Comparison of ENCODE assay signal across 8 cellular contexts in genomic region chr17:50129946-50130777, GRCh38. TPM values are rescaled to one million over a fixed set of nuclear protein-coding genes. Genes with fewer than 3 reads are reported as not detected.
DNase-seq lines count a peak whose midpoint lies in the region; ATAC-seq, FAIRE-seq and TF ChIP-seq lines count a peak whose summit lies in the region.

TSS of gene SAMD14 (minus strand) at chr17:50130160. CDS start at chr17:50124959, 5,201 bp downstream.

- H3K27me3 Mint-ChIP-seq in immature natural killer cell (ENCODE audit: low read depth in 3 of 3): peaks cover 12 to 20% (median 12%) of the 10 kb centered on the region in 3 donors

- peak within 1 kb of the TSS; percentile 54 for H3K4me2 ChIP-seq in OCI-LY1 (ENCODE audit: low read length)

- H3K9me3 Mint-ChIP-seq in immature natural killer cell: no peaks in the 10 kb centered on the region

- H3F3A ChIP-seq in OCI-LY1 (ENCODE audit: insufficient read depth, low read length): no peaks in the 10 kb centered on the region

- TF ChIP-seq POLR2A in body of pancreas (IDR thresholded peaks at IDR 0.05) (no peak), H54 (IDR thresholded peaks at IDR 0.05; ENCODE audit: low read depth, low read length) (no peak)

- no peak for TF ChIP-seq CTCF in GM10266 (IDR thresholded peaks at IDR 0.05; ENCODE audit: control insufficient read depth, insufficient read depth, low read depth, missing control alignments)
- no peak for TF ChIP-seq CTCF in OCI-LY1 (IDR thresholded peaks at IDR 0.05; ENCODE audit: low read length)
- TF ChIP-seq CTCF in body of pancreas (IDR thresholded peaks at IDR 0.05): no peak

- H3K4me3 Mint-ChIP-seq in immature natural killer cell: peak within 1 kb of the TSS; percentile 76 to 87 (median 81)

- H3K4me1 Mint-ChIP-seq in immature natural killer cell: peaks cover 32 to 41% of the 10 kb centered on the region in 2 donors

- no peaks in the 10 kb centered on the region for H4K20me1 ChIP-seq in OCI-LY1 (ENCODE audit: insufficient read depth, low read length)

- no peak for FAIRE-seq in H54 (lab: Jason Lieb, UNC)

- no peaks in the 10 kb centered on the region for H3K36me3 Mint-ChIP-seq in immature natural killer cell

- H3K4me1 ChIP-seq in OCI-LY1 (ENCODE audit: insufficient read depth, low read length, severe bottlenecking) (peaks cover 3% of the 10 kb centered on the region), body of pancreas (peaks cover 33% of the 10 kb centered on the region)

- H3K27ac ChIP-seq in OCI-LY1 (ENCODE audit: low read depth, low read length, poor library complexity, severe bottlenecking): no peak within 1 kb of the TSS
- no peak within 1 kb of the TSS for H3K27ac ChIP-seq in body of pancreas

- H3K9me3 ChIP-seq in OCI-LY1 (ENCODE audit: low read length) (no peaks in the 10 kb centered on the region), body of pancreas (no peaks in the 10 kb centered on the region)

- no peak within 1 kb of the TSS for H2AFZ ChIP-seq in OCI-LY1 (ENCODE audit: low read length)

- peak within 1 kb of the TSS; percentile 40 for H3K4me3 ChIP-seq in OCI-LY1 (ENCODE audit: low read depth, low read length, poor library complexity, severe bottlenecking)
- H3K4me3 ChIP-seq in body of pancreas: no peak within 1 kb of the TSS

- H3K27me3 ChIP-seq in OCI-LY1 (ENCODE audit: insufficient read depth, low read length) (peaks cover 5% of the 10 kb centered on the region; the same call in 1 of the 2 replicates), body of pancreas (peaks cover 0 to 3% of the 10 kb centered on the region in 2 donors)

- peaks cover 12% of the 10 kb centered on the region for H3K36me3 ChIP-seq in OCI-LY1 (ENCODE audit: insufficient read depth, low read length)
- no peaks in the 10 kb centered on the region for H3K36me3 ChIP-seq in body of pancreas (replicated peaks in 1 of 2; ENCODE audit: insufficient read depth in 1 of 2, low read depth in 2 of 2)

- peak within 1 kb of the TSS; percentile 48 to 84 (median 72) for H3K27ac Mint-ChIP-seq in immature natural killer cell

- WGBS in body of pancreas, 2 donors: 9 to 50% methylated on average over 14 to 65 of the region's 74 CpGs

- H3K79me2 ChIP-seq in OCI-LY1 (ENCODE audit: insufficient read depth, low read length): no peaks in the 10 kb centered on the region

- ATAC-seq in body of pancreas (peak; percentile 14), HG02970 (IDR thresholded peaks at IDR 0.05; ENCODE audit: low FRiP score, unreplicated experiment) (no peak)

- H3K9ac ChIP-seq in OCI-LY1 (ENCODE audit: low read length): no peak within 1 kb of the TSS

- DNase-seq in GM10266 (ENCODE audit: extremely low spot score) (peak; percentile 82), body of pancreas (no peak), immature natural killer cell (peak; percentile 45 to 53 (median 48)), H54 (ENCODE audit: insufficient read length, low spot score) (no peak), amniotic stem cell (lab: John Stamatoyannopoulos, UW) (no peak)
- peak; percentile 21 to 56 (median 40) for DNase-seq in stimulated activated naive CD4-positive, alpha-beta T cell (lab: John Stamatoyannopoulos, UW)

- intact Hi-C loops in body of pancreas (cut with DNase I): no loop called here

- no peaks in the 10 kb centered on the region for H3K9me2 ChIP-seq in OCI-LY1 (ENCODE audit: low read depth, low read length)

RNA-seq across cellular contexts. Expression of gene SAMD14, which starts in this region (rescaled TPM):
- total RNA-seq in body of pancreas: not detected
- 1 to 10 TPM in 1 of 3 donors, not detected in 2; 1.2 TPM for polyA plus RNA-seq in immature natural killer cell

Comparison
In these comparisons a context has a peak if more than half of its experiments do, and no peak if none do; other contexts are left out.
1. Peak in ATAC-seq in body of pancreas; RNA of the gene not detected or under 1 TPM.
2. DNase-seq: peak in GM10266 (single experiment), immature natural killer cell (3 of 3) and stimulated activated naive CD4-positive, alpha-beta T cell (6 of 6); none in body of pancreas (0 of 4), H54 (single experiment) and amniotic stem cell (single experiment).